In the genomic region with DNA sequence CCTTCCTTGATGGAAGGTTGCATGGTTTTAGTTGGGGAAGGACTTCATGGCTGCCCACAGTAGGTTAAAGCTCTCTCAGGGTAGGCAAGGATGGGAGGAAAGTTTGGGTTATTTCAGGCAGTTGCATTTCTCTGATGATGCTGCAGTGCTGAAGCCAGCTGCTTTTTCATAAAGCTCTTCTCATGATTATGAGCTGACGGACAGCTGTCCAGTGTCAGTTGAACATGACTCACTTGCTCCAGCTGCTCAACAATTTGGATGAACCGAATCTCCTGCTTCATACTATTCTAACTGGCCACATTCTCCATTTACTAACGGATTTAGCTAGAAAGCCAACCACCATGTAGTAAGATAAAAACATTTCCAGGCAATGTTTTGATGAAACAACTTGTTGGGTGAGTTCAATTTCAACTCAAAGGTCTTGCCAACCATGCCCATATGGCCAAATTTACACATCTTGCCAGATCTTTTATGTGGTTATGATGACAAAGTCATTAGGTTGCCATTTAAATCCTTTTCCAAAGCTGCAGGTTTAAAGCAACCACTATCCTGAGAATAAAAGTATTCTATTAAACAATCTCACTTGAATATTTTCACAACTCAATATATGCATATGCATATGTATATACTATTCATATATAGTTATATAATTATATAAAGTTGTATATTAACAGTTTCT, we compare ENCODE assay signal across 17 cellular contexts.
"Had no signal": no experiment of that assay in that cellular context is flagged by ENCODE, and none has a peak within 500 bp of the region (broad histone marks: within the 10 kb centered on the region; RNA-seq: fewer than 3 reads in every experiment).

No MANE protein-coding gene starts in this region.

- H3K27me3 ChIP-seq: body of pancreas, neural progenitor cell, spleen had no signal

- H3K27ac ChIP-seq: body of pancreas, coronary artery, neural progenitor cell, parathyroid adenoma, spleen had no signal

- DNase-seq: activated CD4-positive, alpha-beta T cell treated with anti-CD3 and anti-CD28 coated beads, Interleukin-2, amount 50 U/mL, for 48 hours; activated CD4-positive, CD25-positive, alpha-beta regulatory T cell treated with anti-CD3 and anti-CD28 coated beads, Interleukin-2, amount 50 U/mL, for 72 hours; activated CD8-positive, alpha-beta memory T cell treated with anti-CD3 and anti-CD28 coated beads, Interleukin-2, amount 10 ng/mL, durations not matched to agents 7 days and 5 days; activated effector memory CD4-positive, alpha-beta T cell treated with Interleukin-2 at 50 U/mL for 16 hours; activated T-cell treated with anti-CD3 and anti-CD28 coated beads, Interleukin-2, amount 50 U/mL, for 24 hours; body of pancreas; central memory CD4-positive, alpha-beta T cell; effector CD4-positive, alpha-beta T cell; hippocampal formation; kidney glomerular epithelial cell; spleen; stimulated activated CD4-positive, alpha-beta T cell treated with anti-CD3 and anti-CD28 coated beads, Interleukin-1b, Interleukin-23, amount 100 ng/mL, for 48 hours; stimulated activated naive B cell treated with anti-CD40 and anti-IgM and Interleukin-4, amounts not matched to agents 10 μg/mL and 1 μg/mL and 100 μg/mL, for 72 hours had no signal

- H3K4me1 ChIP-seq: body of pancreas, neural progenitor cell, parathyroid adenoma, spleen had no signal

- H3K36me3 ChIP-seq: neural progenitor cell, spleen had no signal

- H3K9ac ChIP-seq: neural progenitor cell, parathyroid adenoma had no signal

- FAIRE-seq: endothelial cell of umbilical vein had no signal

- ATAC-seq: activated CD8-positive, alpha-beta memory T cell treated with anti-CD3 and anti-CD28 coated beads, Interleukin-2, amount 10 ng/mL, durations not matched to agents 7 days and 5 days; body of pancreas; stimulated activated naive B cell treated with anti-CD40 and anti-IgM and Interleukin-4, amounts not matched to agents 10 μg/mL and 1 μg/mL and 100 μg/mL, for 72 hours had no signal

- H3K9me3 ChIP-seq: body of pancreas had no signal

- H3K4me3 ChIP-seq: body of pancreas, coronary artery, neural progenitor cell, spleen had no signal
